Comparison of ENCODE assay signal across 8 cellular contexts in genomic region chr2:30911327-30911726, GRCh38.
"Had no signal": no experiment of that assay in that cellular context is flagged by ENCODE, and none has a peak within 500 bp of the region (broad histone marks: within the 10 kb centered on the region; RNA-seq: fewer than 3 reads in every experiment).

No MANE protein-coding gene starts in this region.

- H3K4me3 ChIP-seq: GM23338, K562 had no signal

- DNase-seq: H9, HCEC 1CT, IMR-90 had no signal

- ATAC-seq: GM23338, K562 had no signal

- FAIRE-seq: H1, H54, HTR-8/SVneo, K562 had no signal
